9 cellular contexts compared by ENCODE assay signal in genomic region chrX:103687073-103687695, GRCh38. TPM values are rescaled to one million over a fixed set of nuclear protein-coding genes. Genes with fewer than 3 reads are reported as not detected.
A peak's percentile ranks its signal among the peaks of the same experiment; 100 is the strongest.
DNase-seq lines count a peak whose midpoint lies in the region; ATAC-seq, FAIRE-seq and TF ChIP-seq lines count a peak whose summit lies in the region.
"Had no signal": no experiment of that assay in that cellular context is flagged by ENCODE, and none has a peak within 500 bp of the region (broad histone marks: within the 10 kb centered on the region; RNA-seq: fewer than 3 reads in every experiment).

No MANE protein-coding gene starts in this region.

- peaks cover 27% of the 10 kb centered on the region for H3K36me3 ChIP-seq in OCI-LY1 (ENCODE audit: insufficient read depth, low read length)

- H3K9me3 Mint-ChIP-seq in nephron progenitor cell, result peaks cover 5% of the 10 kb centered on the region

- peaks cover 25% of the 10 kb centered on the region for H3K4me1 Mint-ChIP-seq in nephron progenitor cell

- H3K9me3 ChIP-seq in OCI-LY1 (ENCODE audit: low read length), result no peaks in the 10 kb centered on the region

- no peak for TF ChIP-seq CTCF in OCI-LY1 (IDR thresholded peaks at IDR 0.05; ENCODE audit: low read length)
- peak; percentile 54 for TF ChIP-seq CTCF in fibroblast of the aortic adventitia (IDR thresholded peaks at IDR 0.05; ENCODE audit: insufficient read depth, low read length)
- TF ChIP-seq CTCF in nephron progenitor cell (IDR thresholded peaks at IDR 0.05), result no peak

- no peaks in the 10 kb centered on the region for H4K20me1 ChIP-seq in OCI-LY1 (ENCODE audit: insufficient read depth, low read length)

- H3K27ac ChIP-seq in OCI-LY1 (ENCODE audit: low read depth, low read length, poor library complexity, severe bottlenecking), result peak overlapping the region; percentile 90

- H2AFZ ChIP-seq in OCI-LY1 (ENCODE audit: low read length), result no peak overlapping the region

- H3K4me2 ChIP-seq in OCI-LY1 (ENCODE audit: low read length), result peak overlapping the region; percentile 78

- no peak overlapping the region for H3K27ac Mint-ChIP-seq in nephron progenitor cell

- H3K4me3 Mint-ChIP-seq in nephron progenitor cell, result no peak overlapping the region

- FAIRE-seq in HTR-8/SVneo (lab: Jason Lieb, UNC), result no peak

- peaks cover 19% of the 10 kb centered on the region for H3K36me3 Mint-ChIP-seq in nephron progenitor cell (ENCODE audit: low read depth)

- ATAC-seq in GM21381 (IDR thresholded peaks at IDR 0.05; ENCODE audit: unreplicated experiment), result peak; percentile 50
- ATAC-seq in stimulated activated naive CD8-positive, alpha-beta T cell treated with anti-CD3 and anti-CD28 coated beads, Interleukin-15, Interleukin-2, amounts not matched to agents 100 U/mL and 50 U/mL, for 24 hours, result peak; percentile 63

- peaks cover 23% of the 10 kb centered on the region for H3K79me2 ChIP-seq in OCI-LY1 (ENCODE audit: insufficient read depth, low read length)

- H3K27me3 ChIP-seq in OCI-LY1 (ENCODE audit: insufficient read depth, low read length), result no peaks in the 10 kb centered on the region

- no peaks in the 10 kb centered on the region for H3K27me3 Mint-ChIP-seq in nephron progenitor cell (ENCODE audit: low read depth, poor library complexity)

- H3K9ac ChIP-seq in OCI-LY1 (ENCODE audit: low read length), result peak overlapping the region; percentile 79

- peaks cover 4% of the 10 kb centered on the region; the same call in 1 of the 2 replicates for H3F3A ChIP-seq in OCI-LY1 (ENCODE audit: insufficient read depth, low read length)

- peaks cover 17% of the 10 kb centered on the region for H3K4me1 ChIP-seq in OCI-LY1 (ENCODE audit: insufficient read depth, low read length, severe bottlenecking)

- no peaks in the 10 kb centered on the region for H3K9me2 ChIP-seq in OCI-LY1 (ENCODE audit: low read depth, low read length)

- H3K4me3 ChIP-seq in OCI-LY1 (ENCODE audit: low read depth, low read length, poor library complexity, severe bottlenecking), result peak overlapping the region; percentile 95
- H3K4me3 ChIP-seq in fibroblast of the aortic adventitia (ENCODE audit: low read depth, low read length), result peak overlapping the region; percentile 76

- DNase-seq in DMS 273 (lab: John Stamatoyannopoulos, UW; ENCODE audit: unreplicated experiment) (peak; percentile 93), HTR-8/SVneo (ENCODE audit: insufficient read length, low spot score) (peak; percentile 18), fibroblast of the aortic adventitia (ENCODE audit: low read depth) (no peak), nephron progenitor cell (peak; percentile 84)
- DNase-seq in activated T-cell treated with anti-CD3 and anti-CD28 coated beads, Interleukin-2, amount 50 U/mL, for 48 hours, result peak; percentile 85 to 88
- peak; percentile 86 for DNase-seq in stimulated activated naive CD8-positive, alpha-beta T cell treated with anti-CD3 and anti-CD28 coated beads, Interleukin-15, Interleukin-2, amounts not matched to agents 100 U/mL and 50 U/mL, for 24 hours

RNA-seq across cellular contexts. Expression of gene MORF4L2, which starts 0.7 kb away (rescaled TPM):
- 641 and 741 TPM in 2 replicates for total RNA-seq in fibroblast of the aortic adventitia (ENCODE audit: low replicate concordance)

RNA-seq across cellular contexts. Expression of gene TMEM31, which starts 23.5 kb away (rescaled TPM):
- total RNA-seq in fibroblast of the aortic adventitia (ENCODE audit: low replicate concordance), result not detected in 2 replicates
- total RNA-seq: glomerular endothelial cell had no signal

RNA-seq across cellular contexts. Expression of gene TCEAL1, which starts 58.4 kb away (rescaled TPM):
- 38.2 and 113 TPM in 2 replicates for total RNA-seq in fibroblast of the aortic adventitia (ENCODE audit: low replicate concordance)
